Comparison of ENCODE assay signal across 1 cellular context in the genomic region with DNA sequence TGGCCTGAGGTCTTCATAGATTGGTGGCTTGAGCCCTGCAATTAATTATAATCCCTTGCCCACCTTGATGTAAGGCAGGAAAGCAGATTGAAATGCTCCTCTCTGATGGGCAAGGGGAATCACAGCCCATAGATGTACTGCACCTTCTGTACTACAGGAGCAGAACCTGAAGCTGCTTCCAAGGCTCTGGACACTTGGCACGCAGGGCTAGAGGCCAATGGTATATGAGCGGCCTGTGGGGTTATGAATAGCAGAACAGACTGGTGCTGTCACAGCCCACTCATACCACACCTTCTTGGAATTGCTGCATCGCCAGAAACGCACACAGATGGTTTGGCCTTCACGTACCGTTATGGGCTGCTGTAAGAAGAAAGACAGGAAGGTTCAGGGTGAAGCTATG.
TF ChIP-seq lines count a peak whose summit lies in the region.

No MANE protein-coding gene starts in this region.

TF ChIP-seq in HCT116, 20 proteins besides CTCF, POLR2A, EP300 and RAD21:
- TF ChIP-seq ZFX (IDR thresholded peaks at IDR 0.05) (no peak), SIN3A (IDR thresholded peaks at IDR 0.05; ENCODE audit: low read depth) (no peak), EZH2phosphoT487 (IDR thresholded peaks at IDR 0.05; ENCODE audit: borderline replicate concordance) (no peak), ZNF274 (IDR thresholded peaks at IDR 0.05; ENCODE audit: low read depth, low read length) (no peak)
- TF ChIP-seq, protein P1, sequence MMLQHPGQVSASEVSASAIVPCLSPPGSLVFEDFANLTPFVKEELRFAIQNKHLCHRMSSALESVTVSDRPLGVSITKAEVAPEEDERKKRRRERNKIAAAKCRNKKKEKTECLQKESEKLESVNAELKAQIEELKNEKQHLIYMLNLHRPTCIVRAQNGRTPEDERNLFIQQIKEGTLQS (IDR thresholded peaks at IDR 0.05), result no peak
